In genomic region chr10:114470956-114471905, GRCh38 we compare ENCODE assay signal across 8 cellular contexts.
DNase-seq lines count a peak whose midpoint lies in the region; ATAC-seq and TF ChIP-seq lines count a peak whose summit lies in the region.

No MANE protein-coding gene starts in this region.

- peak; percentile 84 to 92 (median 89) for TF ChIP-seq CTCF in gastroesophageal sphincter (IDR thresholded peaks at IDR 0.05)

- no peak overlapping the region for H3K4me3 ChIP-seq in SJCRH30
- H3K4me3 ChIP-seq in gastroesophageal sphincter, result no peak overlapping the region

- 0 to 34% methylated on average over 5 to 11 of the region's 11 CpGs for WGBS in gastroesophageal sphincter (ENCODE audit: low coverage in 1 of 2), 2 donors

- no peak for TF ChIP-seq POLR2A in gastroesophageal sphincter (IDR thresholded peaks at IDR 0.05)

- H3K27me3 ChIP-seq in SJCRH30, result no peaks in the 10 kb centered on the region
- H3K27me3 ChIP-seq in gastroesophageal sphincter, result no peaks in the 10 kb centered on the region

- no peak for TF ChIP-seq EP300 in gastroesophageal sphincter (IDR thresholded peaks at IDR 0.05)

- H3K36me3 ChIP-seq in SJCRH30 (no peaks in the 10 kb centered on the region), gastroesophageal sphincter (peaks cover 0 to 36% of the 10 kb centered on the region in 2 donors)

- H3K9me3 ChIP-seq in SJCRH30 (replicated peaks), result no peaks in the 10 kb centered on the region
- no peaks in the 10 kb centered on the region for H3K9me3 ChIP-seq in gastroesophageal sphincter

- H3K27ac ChIP-seq in SJCRH30, result no peak overlapping the region
- peak overlapping the region in 3 of 4 donors; percentile 5 to 58 (median 56) for H3K27ac ChIP-seq in gastroesophageal sphincter

- DNase-seq in GDM1 (lab: John Stamatoyannopoulos, UW), result peak; percentile 50
- DNase-seq in KG1 (lab: John Stamatoyannopoulos, UW), result peak; percentile 24
- peak; percentile 58 to 83 for DNase-seq in SJCRH30
- DNase-seq in activated naive CD4-positive, alpha-beta T cell treated with Interleukin-2 at 50 U/mL for 16 hours, result peak; percentile 66
- peak; percentile 75 for DNase-seq in pons (ENCODE audit: low spot score)
- DNase-seq in ureter (ENCODE audit: low spot score), result peak; percentile 78

- H3K4me1 ChIP-seq in SJCRH30 (no peaks in the 10 kb centered on the region), gastroesophageal sphincter (peaks cover 0 to 35% (median 0%) of the 10 kb centered on the region in 3 donors)

- ATAC-seq in GM21737 (IDR thresholded peaks at IDR 0.05; ENCODE audit: unreplicated experiment) (peak; percentile 86), gastroesophageal sphincter (peak; percentile 80)

Comparison
In these comparisons a context has a peak if more than half of its experiments do, and no peak if none do; other contexts are left out.
1. DNase-seq: peak in every context shown above with its lines; median percentile 78 in ureter; 75 in pons; 70 in SJCRH30; 66 in activated naive CD4-positive, alpha-beta T cell treated with Interleukin-2 at 50 U/mL for 16 hours; 50 in GDM1; 24 in KG1.